Comparison of ENCODE assay signal across 27 cellular contexts in genomic region chr10:113085776-113086175, GRCh38.
DNase-seq lines count a peak whose midpoint lies in the region; ATAC-seq and TF ChIP-seq lines count a peak whose summit lies in the region.
"Had no signal": no experiment of that assay in that cellular context is flagged by ENCODE, and none has a peak within 500 bp of the region (broad histone marks: within the 10 kb centered on the region; RNA-seq: fewer than 3 reads in every experiment).

No MANE protein-coding gene starts in this region.

- no peak overlapping the region for H3K4me3 Mint-ChIP-seq in Calu3 (ENCODE audit: low read depth, unreplicated experiment)
- H3K4me3 Mint-ChIP-seq: activated naive CD8-positive, alpha-beta T cell treated with anti-CD3 and anti-CD28 coated beads, Interleukin-2, amount 50 U/mL, for 24 hours; naive thymus-derived CD8-positive, alpha-beta T cell had no signal

- H3K27me3 ChIP-seq in Panc1 (ENCODE audit: control insufficient read depth, insufficient read depth, low read length) (no peaks in the 10 kb centered on the region), hepatocyte (no peaks in the 10 kb centered on the region), stomach (no peaks in the 10 kb centered on the region)
- H3K27me3 ChIP-seq: BLaER1 had no signal

- no peak for ATAC-seq in Panc1
- ATAC-seq: activated naive CD8-positive, alpha-beta T cell treated with anti-CD3 and anti-CD28 coated beads, Interleukin-2, amount 50 U/mL, for 24 hours; naive thymus-derived CD8-positive, alpha-beta T cell; sciatic nerve; SK-N-SH treated with all-trans-retinoic acid at 6 μM for 48 hours had no signal

- H3K4me1 ChIP-seq in Panc1 (ENCODE audit: control insufficient read depth, insufficient read depth, low read length): peaks cover 80% of the 10 kb centered on the region
- H3K4me1 ChIP-seq in hepatocyte (ENCODE audit: insufficient read depth): peaks cover 27% of the 10 kb centered on the region
- peaks cover 31 to 67% (median 45%) of the 10 kb centered on the region in 4 donors for H3K4me1 ChIP-seq in stomach
- H3K4me1 ChIP-seq: BLaER1, prostate gland had no signal

- intact Hi-C loops in Calu3 (cut with micrococcal nuclease; ENCODE audit: unreplicated experiment) (no loop called here), Panc1 (cut with micrococcal nuclease; ENCODE audit: unreplicated experiment) (no loop called here), stomach (cut with DNase I; ENCODE audit: low total_unique reads) (no loop called here)

- no peaks in the 10 kb centered on the region for H3K9me2 ChIP-seq in hepatocyte (replicated peaks; ENCODE audit: insufficient read depth)

- H3K27ac ChIP-seq in Panc1 (ENCODE audit: low read length): peak overlapping the region; percentile 99
- peak overlapping the region; percentile 84 for H3K27ac ChIP-seq in hepatocyte
- H3K27ac ChIP-seq in stomach: peak overlapping the region; percentile 26 to 85 (median 79)
- H3K27ac ChIP-seq: BLaER1, left ventricle myocardium inferior, prostate gland had no signal

- H3K4me2 ChIP-seq in hepatocyte: no peak overlapping the region
- H3K4me2 ChIP-seq: BLaER1 had no signal

- H3K36me3 ChIP-seq in Panc1 (ENCODE audit: control insufficient read depth, insufficient read depth, low read length) (no peaks in the 10 kb centered on the region), hepatocyte (replicated peaks; ENCODE audit: insufficient read depth, low read depth) (no peaks in the 10 kb centered on the region), stomach (peaks cover 0 to 6% (median 2%) of the 10 kb centered on the region in 4 donors)
- H3K36me3 ChIP-seq: prostate gland had no signal

- TF ChIP-seq POLR2A in stomach (IDR thresholded peaks at IDR 0.05): no peak

- TF ChIP-seq CTCF in Calu3 (IDR thresholded peaks at IDR 0.05; ENCODE audit: unreplicated experiment) (no peak), Panc1 (IDR thresholded peaks at IDR 0.05) (no peak), hepatocyte (IDR thresholded peaks at IDR 0.05; ENCODE audit: poor library complexity) (no peak), stomach (IDR thresholded peaks at IDR 0.05) (no peak)

- no peaks in the 10 kb centered on the region for H3K9me3 Mint-ChIP-seq in Calu3 (ENCODE audit: low read depth, unreplicated experiment)
- H3K9me3 Mint-ChIP-seq: activated naive CD8-positive, alpha-beta T cell treated with anti-CD3 and anti-CD28 coated beads, Interleukin-2, amount 50 U/mL, for 24 hours; naive thymus-derived CD8-positive, alpha-beta T cell had no signal

- BruUV-seq in Calu3 (replicated peaks; lab: Mats Ljungman, UMichigan) (no TSS peak), Panc1 (replicated peaks; lab: Mats Ljungman, UMichigan) (no TSS peak)

- CTCF ChIA-PET in Calu3 (lab: Charles Lee): no interaction called here
- CTCF ChIA-PET in Panc1 (lab: Charles Lee): interaction anchor here (0.6 kb wide), 2 partner anchors 610 to 1031 kb away, joined by 3 read pairs; no protein-coding TSS in a partner anchor

- peaks cover 42% of the 10 kb centered on the region for H3K4me1 Mint-ChIP-seq in Calu3 (ENCODE audit: low read depth, unreplicated experiment)
- H3K4me1 Mint-ChIP-seq: naive thymus-derived CD8-positive, alpha-beta T cell had no signal

- no peaks in the 10 kb centered on the region for H3K27me3 Mint-ChIP-seq in Calu3 (ENCODE audit: unreplicated experiment)
- H3K27me3 Mint-ChIP-seq: activated naive CD8-positive, alpha-beta T cell treated with anti-CD3 and anti-CD28 coated beads, Interleukin-2, amount 50 U/mL, for 24 hours; naive thymus-derived CD8-positive, alpha-beta T cell had no signal

- peak overlapping the region; percentile 96 for H3K27ac Mint-ChIP-seq in Calu3 (ENCODE audit: unreplicated experiment)
- H3K27ac Mint-ChIP-seq: activated naive CD8-positive, alpha-beta T cell treated with anti-CD3 and anti-CD28 coated beads, Interleukin-2, amount 50 U/mL, for 24 hours had no signal

- POLR2A ChIA-PET in Panc1 (lab: Charles Lee): no interaction called here

- DNase-seq in Calu3: no peak
- DNase-seq in Panc1 (ENCODE audit: low read depth, low spot score): no peak
- no peak for DNase-seq in hepatocyte (ENCODE audit: low spot score)
- no peak for DNase-seq in stomach
- no peak for DNase-seq in SKM-1 (lab: John Stamatoyannopoulos, UW; ENCODE audit: unreplicated experiment)
- no peak for DNase-seq in A172 (ENCODE audit: low spot score)
- no peak for DNase-seq in NCI-H510A treated with DMSO at 0.1 percent for 48 hours (lab: John Stamatoyannopoulos, UW)
- no peak for DNase-seq in KG1 (lab: John Stamatoyannopoulos, UW)
- DNase-seq: activated CD4-positive, alpha-beta T cell treated with anti-CD3 and anti-CD28 coated beads, Interleukin-2, amount 50 U/mL, for 48 hours; activated CD4-positive, CD25-positive, alpha-beta regulatory T cell treated with anti-CD3 and anti-CD28 coated beads, Interleukin-2, amount 50 U/mL, for 72 hours; activated naive CD4-positive, alpha-beta T cell; activated naive CD8-positive, alpha-beta T cell treated with anti-CD3 and anti-CD28 coated beads, Interleukin-2, amount 50 U/mL, for 24 hours; caudate nucleus; cortex of kidney; effector memory CD4-positive, alpha-beta T cell; head of caudate nucleus; islet precursor cell; left ventricle myocardium inferior; naive thymus-derived CD8-positive, alpha-beta T cell; NCI-H146; NCI-H446 treated with DMSO at 0.1 percent for 48 hours; stimulated activated CD4-positive, alpha-beta T cell treated with anti-CD3 and anti-CD28 coated beads, Interleukin-4, amount 100 ng/mL, for 4 hours; T-helper 2 cell had no signal

- no peak overlapping the region for H2AFZ ChIP-seq in hepatocyte

- H3K9me3 ChIP-seq in Panc1 (ENCODE audit: control insufficient read depth, insufficient read depth, low read depth, low read length): no peaks in the 10 kb centered on the region
- no peaks in the 10 kb centered on the region for H3K9me3 ChIP-seq in hepatocyte (ENCODE audit: low read depth)
- no peaks in the 10 kb centered on the region for H3K9me3 ChIP-seq in stomach
- H3K9me3 ChIP-seq: BLaER1, left ventricle myocardium inferior, prostate gland had no signal

- peaks cover 15% of the 10 kb centered on the region for H3K36me3 Mint-ChIP-seq in Calu3 (ENCODE audit: insufficient read depth, unreplicated experiment)

- WGBS in hepatocyte (ENCODE audit: low lambda C conversion rate, missing lambda C conversion rate): 88% methylated on average over 4 of the region's 4 CpGs
- 92 to 96% (median 95%) methylated on average over 4 of the region's 4 CpGs for WGBS in stomach, 5 donors

- no peak for TF ChIP-seq EP300 in stomach (IDR thresholded peaks at IDR 0.05)

- H3K4me3 ChIP-seq in Panc1 (ENCODE audit: low read depth in 2 of 2, low read length in 2 of 2) (no peak overlapping the region), hepatocyte (no peak overlapping the region), stomach (no peak overlapping the region)
- H3K4me3 ChIP-seq: BLaER1, left ventricle myocardium inferior, prostate gland had no signal

- peaks cover 83% of the 10 kb centered on the region for H3K79me2 ChIP-seq in hepatocyte

- H4K20me1 ChIP-seq in hepatocyte (ENCODE audit: insufficient read depth, poor library complexity, severe bottlenecking): no peaks in the 10 kb centered on the region

- in situ Hi-C loops in Panc1 (cut with HindIII; ENCODE audit: low pct_unique_long_range_greater_than_20kb, low sequenced_read_pairs): no loop called here
